In the genomic region with DNA sequence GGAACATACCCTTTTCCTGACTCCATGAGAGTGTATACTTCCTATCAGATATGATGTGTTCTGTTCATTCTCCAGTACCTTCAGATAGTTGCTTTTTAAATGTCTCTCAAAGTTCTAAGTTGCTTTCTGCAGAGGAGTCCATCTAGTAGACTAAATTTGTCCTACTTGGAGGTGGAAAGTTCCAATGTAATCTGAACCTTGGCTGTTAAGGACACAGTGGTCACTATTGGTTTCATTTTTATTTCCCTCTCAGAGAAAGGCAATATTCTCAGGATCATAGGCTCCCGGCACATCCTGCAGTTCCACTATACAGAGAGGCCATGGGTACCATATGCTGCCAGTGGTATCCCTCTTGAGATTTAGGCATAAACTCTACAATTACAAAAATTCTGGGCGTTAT, we compare ENCODE assay signal across 9 cellular contexts.
"Had no signal": no experiment of that assay in that cellular context is flagged by ENCODE, and none has a peak within 500 bp of the region (broad histone marks: within the 10 kb centered on the region; RNA-seq: fewer than 3 reads in every experiment).

No MANE protein-coding gene starts in this region.

- H3K4me3 ChIP-seq: HAP-1, K562 had no signal

- H3K27ac Mint-ChIP-seq: HFFc6 had no signal

- H3K27ac ChIP-seq: HL-60 had no signal

- H3K36me3 ChIP-seq: HAP-1 had no signal

- H3K9me3 ChIP-seq: HAP-1 had no signal

- DNase-seq: GOT3, H7, HFFc6, IMR-90, KG1 had no signal

- H3K4me3 Mint-ChIP-seq: HFFc6 had no signal

- H3K4me1 ChIP-seq: HAP-1 had no signal

- ATAC-seq: HCT116, K562 had no signal
